In the genomic region with DNA sequence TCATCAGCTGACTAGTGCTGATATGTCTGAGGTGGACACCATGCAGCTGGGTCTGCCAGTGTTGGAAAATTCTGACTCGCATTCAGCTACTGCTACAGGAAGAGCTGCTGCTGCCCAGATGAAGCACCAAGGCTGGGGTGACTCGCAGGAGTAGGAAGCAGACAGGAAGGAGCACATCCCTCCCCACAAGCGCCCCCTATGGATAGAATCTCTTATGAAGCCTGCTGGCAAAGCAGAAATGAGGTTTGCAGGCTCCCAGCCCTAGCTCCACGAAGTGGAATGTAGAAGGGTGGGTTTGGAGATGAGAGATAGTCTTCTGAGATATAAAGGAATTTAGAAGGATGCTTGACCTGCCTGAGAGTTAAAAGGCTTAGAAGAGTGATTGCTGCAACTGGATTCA, we compare ENCODE assay signal across 13 cellular contexts.
DNase-seq lines count a peak whose midpoint lies in the region; FAIRE-seq and TF ChIP-seq lines count a peak whose summit lies in the region.
"Had no signal": no experiment of that assay in that cellular context is flagged by ENCODE, and none has a peak within 500 bp of the region (broad histone marks: within the 10 kb centered on the region; RNA-seq: fewer than 3 reads in every experiment).

No MANE protein-coding gene starts in this region.

- no peak overlapping the region for H3K4me2 ChIP-seq in neural progenitor cell

- no peak overlapping the region for H3K27ac Mint-ChIP-seq in neural progenitor cell
- no peak overlapping the region for H3K27ac Mint-ChIP-seq in activated T-helper 1 cell treated with anti-CD3 and anti-CD28 coated beads, Interleukin-12 subunit alpha, Interleukin-12 subunit beta, Interleukin-2, Interleukin-4 antibody, amounts not matched to agents 30 ng/mL and 10 ng/mL and 1 ng/mL, durations not matched to agents 14 hours and 24 hours and 36 hours
- no peak overlapping the region for H3K27ac Mint-ChIP-seq in CD4-positive, alpha-beta memory T cell

- H3K4me3 ChIP-seq in Jurkat, Clone E6-1 (ENCODE audit: low read length): no peak overlapping the region
- H3K4me3 ChIP-seq in bronchial epithelial cell (ENCODE audit: low read depth, low read length) (no peak overlapping the region), neural progenitor cell (no peak overlapping the region)
- H3K4me3 ChIP-seq in CD4-positive, alpha-beta memory T cell (ENCODE audit: low read length in 2 of 2): no peak overlapping the region

- POLR2A ChIA-PET in CD4-positive, alpha-beta memory T cell (lab: Charles Lee; ENCODE audit: partially characterized antibody): no interaction called here

- intact Hi-C loops in activated T-helper 1 cell treated with anti-CD3 and anti-CD28 coated beads, Interleukin-12 subunit alpha, Interleukin-12 subunit beta, Interleukin-2, Interleukin-4 antibody, amounts not matched to agents 30 ng/mL and 10 ng/mL and 1 ng/mL, durations not matched to agents 14 hours and 24 hours and 36 hours (cut with micrococcal nuclease): no loop called here
- intact Hi-C loops in CD4-positive, alpha-beta memory T cell (cut with micrococcal nuclease): no loop called here

- no peaks in the 10 kb centered on the region for H3K27me3 Mint-ChIP-seq in neural progenitor cell (ENCODE audit: insufficient read depth, low read depth)
- H3K27me3 Mint-ChIP-seq in activated T-helper 1 cell treated with anti-CD3 and anti-CD28 coated beads, Interleukin-12 subunit alpha, Interleukin-12 subunit beta, Interleukin-2, Interleukin-4 antibody, amounts not matched to agents 30 ng/mL and 10 ng/mL and 1 ng/mL, durations not matched to agents 14 hours and 24 hours and 36 hours (ENCODE audit: insufficient read depth): no peaks in the 10 kb centered on the region
- no peaks in the 10 kb centered on the region for H3K27me3 Mint-ChIP-seq in CD4-positive, alpha-beta memory T cell
- H3K27me3 Mint-ChIP-seq: central memory CD8-positive, alpha-beta T cell had no signal

- TF ChIP-seq CTCF in bronchial epithelial cell (IDR thresholded peaks at IDR 0.05; ENCODE audit: insufficient read depth, low read length, severe bottlenecking) (no peak), neural progenitor cell (IDR thresholded peaks at IDR 0.05) (peak; percentile 31)

- H3K4me1 ChIP-seq in neural progenitor cell: no peaks in the 10 kb centered on the region
- H3K4me1 ChIP-seq in CD4-positive, alpha-beta memory T cell (ENCODE audit: insufficient read depth, low read length): no peaks in the 10 kb centered on the region

- no peak overlapping the region for H3K9ac ChIP-seq in neural progenitor cell

- H3K27ac ChIP-seq in neural progenitor cell: no peak overlapping the region
- no peak overlapping the region for H3K27ac ChIP-seq in CD4-positive, alpha-beta memory T cell (ENCODE audit: low read depth, low read length)

- FAIRE-seq in bronchial epithelial cell (lab: Jason Lieb, UNC): no peak
- FAIRE-seq: A204.1 had no signal

- no peaks in the 10 kb centered on the region for H3K36me3 Mint-ChIP-seq in neural progenitor cell
- no peaks in the 10 kb centered on the region for H3K36me3 Mint-ChIP-seq in activated T-helper 1 cell treated with anti-CD3 and anti-CD28 coated beads, Interleukin-12 subunit alpha, Interleukin-12 subunit beta, Interleukin-2, Interleukin-4 antibody, amounts not matched to agents 30 ng/mL and 10 ng/mL and 1 ng/mL, durations not matched to agents 14 hours and 24 hours and 36 hours (ENCODE audit: low read depth)
- H3K36me3 Mint-ChIP-seq in CD4-positive, alpha-beta memory T cell: no peaks in the 10 kb centered on the region

- CTCF ChIA-PET in CD4-positive, alpha-beta memory T cell (lab: Charles Lee; ENCODE audit: partially characterized antibody): no interaction called here

- no peak overlapping the region for H3K4me3 Mint-ChIP-seq in neural progenitor cell
- no peak overlapping the region for H3K4me3 Mint-ChIP-seq in activated T-helper 1 cell treated with anti-CD3 and anti-CD28 coated beads, Interleukin-12 subunit alpha, Interleukin-12 subunit beta, Interleukin-2, Interleukin-4 antibody, amounts not matched to agents 30 ng/mL and 10 ng/mL and 1 ng/mL, durations not matched to agents 14 hours and 24 hours and 36 hours
- H3K4me3 Mint-ChIP-seq in CD4-positive, alpha-beta memory T cell: no peak overlapping the region
- H3K4me3 Mint-ChIP-seq: central memory CD8-positive, alpha-beta T cell had no signal

- no peaks in the 10 kb centered on the region for H4K20me1 ChIP-seq in neural progenitor cell (ENCODE audit: low read depth)

- no peaks in the 10 kb centered on the region for H3K79me2 ChIP-seq in neural progenitor cell (ENCODE audit: low read depth)

- no peaks in the 10 kb centered on the region for H3F3A ChIP-seq in neural progenitor cell (ENCODE audit: low read depth)

- DNase-seq in DMS 273 (lab: John Stamatoyannopoulos, UW; ENCODE audit: unreplicated experiment) (peak; percentile 27), DMS 273 treated with DMSO at 0.1 percent for 48 hours (lab: John Stamatoyannopoulos, UW) (no peak), bronchial epithelial cell (ENCODE audit: low read depth) (peak; percentile 32), neural progenitor cell (ENCODE audit: low spot score) (peak; percentile 45), DMS79 treated with DMSO at 0.1 percent for 48 hours (lab: John Stamatoyannopoulos, UW) (no peak)
- DNase-seq in Jurkat, Clone E6-1 (ENCODE audit: low read depth, low spot score): peak; percentile 28
- no peak for DNase-seq in activated T-helper 1 cell treated with anti-CD3 and anti-CD28 coated beads, Interleukin-12 subunit alpha, Interleukin-12 subunit beta, Interleukin-2, Interleukin-4 antibody, amounts not matched to agents 30 ng/mL and 10 ng/mL and 1 ng/mL, durations not matched to agents 14 hours and 24 hours and 36 hours (ENCODE audit: low spot score)
- no peak for DNase-seq in CD4-positive, alpha-beta memory T cell
- DNase-seq: head of caudate nucleus, NCI-H446 treated with DMSO at 0.1 percent for 48 hours, T-helper 2 cell had no signal

- no peaks in the 10 kb centered on the region for H3K4me1 Mint-ChIP-seq in neural progenitor cell
- H3K4me1 Mint-ChIP-seq in activated T-helper 1 cell treated with anti-CD3 and anti-CD28 coated beads, Interleukin-12 subunit alpha, Interleukin-12 subunit beta, Interleukin-2, Interleukin-4 antibody, amounts not matched to agents 30 ng/mL and 10 ng/mL and 1 ng/mL, durations not matched to agents 14 hours and 24 hours and 36 hours (ENCODE audit: low read depth): no peaks in the 10 kb centered on the region
- H3K4me1 Mint-ChIP-seq in CD4-positive, alpha-beta memory T cell: no peaks in the 10 kb centered on the region
- H3K4me1 Mint-ChIP-seq: central memory CD8-positive, alpha-beta T cell had no signal

- no peak overlapping the region for H2AFZ ChIP-seq in neural progenitor cell (replicated peaks)

- no peaks in the 10 kb centered on the region for H3K9me3 ChIP-seq in neural progenitor cell (ENCODE audit: low read depth)
- no peaks in the 10 kb centered on the region for H3K9me3 ChIP-seq in CD4-positive, alpha-beta memory T cell (ENCODE audit: control insufficient read depth in 1 of 2, low read length in 2 of 2)

- no peaks in the 10 kb centered on the region for H3K36me3 ChIP-seq in bronchial epithelial cell (ENCODE audit: control insufficient read depth, insufficient read depth, low read length)
- H3K36me3 ChIP-seq in neural progenitor cell: no peaks in the 10 kb centered on the region
- no peaks in the 10 kb centered on the region for H3K36me3 ChIP-seq in CD4-positive, alpha-beta memory T cell (ENCODE audit: insufficient read depth, low read length)

- no peaks in the 10 kb centered on the region for H3K9me3 Mint-ChIP-seq in neural progenitor cell
- no peaks in the 10 kb centered on the region for H3K9me3 Mint-ChIP-seq in activated T-helper 1 cell treated with anti-CD3 and anti-CD28 coated beads, Interleukin-12 subunit alpha, Interleukin-12 subunit beta, Interleukin-2, Interleukin-4 antibody, amounts not matched to agents 30 ng/mL and 10 ng/mL and 1 ng/mL, durations not matched to agents 14 hours and 24 hours and 36 hours
- H3K9me3 Mint-ChIP-seq in CD4-positive, alpha-beta memory T cell: peaks cover 0 to 8% (median 3%) of the 10 kb centered on the region in 8 donors

- H3K27me3 ChIP-seq in bronchial epithelial cell (ENCODE audit: control insufficient read depth, insufficient read depth, low read length): no peaks in the 10 kb centered on the region
- H3K27me3 ChIP-seq in neural progenitor cell: no peaks in the 10 kb centered on the region
- H3K27me3 ChIP-seq in CD4-positive, alpha-beta memory T cell (ENCODE audit: insufficient read depth, low read length): no peaks in the 10 kb centered on the region

Comparison
In these comparisons a context has a peak if more than half of its experiments do, and no peak if none do; other contexts are left out.
1. DNase-seq: peak in DMS 273 (single experiment), Jurkat, Clone E6-1 (single experiment), bronchial epithelial cell (single experiment) and neural progenitor cell (single experiment); none in DMS 273 treated with DMSO at 0.1 percent for 48 hours (single experiment), activated T-helper 1 cell treated with anti-CD3 and anti-CD28 coated beads, Interleukin-12 subunit alpha, Interleukin-12 subunit beta, Interleukin-2, Interleukin-4 antibody, amounts not matched to agents 30 ng/mL and 10 ng/mL and 1 ng/mL, durations not matched to agents 14 hours and 24 hours and 36 hours (single experiment), DMS79 treated with DMSO at 0.1 percent for 48 hours (single experiment) and CD4-positive, alpha-beta memory T cell (0 of 5).